In genomic region chr7:22694597-22695207, GRCh38 we compare ENCODE assay signal across 10 cellular contexts. TPM values are rescaled to one million over a fixed set of nuclear protein-coding genes. Genes with fewer than 3 reads are reported as not detected.
A peak's percentile ranks its signal among the peaks of the same experiment; 100 is the strongest.
DNase-seq lines count a peak whose midpoint lies in the region; ATAC-seq, FAIRE-seq and TF ChIP-seq lines count a peak whose summit lies in the region.
"Had no signal": no experiment of that assay in that cellular context is flagged by ENCODE, and none has a peak within 500 bp of the region (broad histone marks: within the 10 kb centered on the region; RNA-seq: fewer than 3 reads in every experiment).

No MANE protein-coding gene starts in this region.

- FAIRE-seq in small intestine (lab: Jason Lieb, UNC): no peak

- H3K9ac ChIP-seq in OCI-LY3 (ENCODE audit: low read length) (peak overlapping the region; percentile 40), trophoblast cell (ENCODE audit: low read length) (no peak overlapping the region)

- H3K4me3 ChIP-seq in OCI-LY3 (ENCODE audit: low read length): peak overlapping the region; percentile 61
- H3K4me3 ChIP-seq in trophoblast cell (ENCODE audit: low read depth, low read length): no peak overlapping the region
- no peak overlapping the region for H3K4me3 ChIP-seq in small intestine (ENCODE audit: low read depth in 1 of 2, low read length in 2 of 2)

- H3K27ac ChIP-seq in OCI-LY3 (ENCODE audit: low read length): peak overlapping the region; percentile 99
- H3K27ac ChIP-seq in trophoblast cell (ENCODE audit: low read depth, low read length): no peak overlapping the region
- H3K27ac ChIP-seq in small intestine (ENCODE audit: low read depth in 1 of 2, low read length in 1 of 2): no peak overlapping the region

- peaks cover 44% of the 10 kb centered on the region for H3K36me3 ChIP-seq in OCI-LY3 (replicated peaks; ENCODE audit: low read depth, low read length)
- H3K36me3 ChIP-seq in trophoblast cell (ENCODE audit: control insufficient read depth in 1 of 2, insufficient read depth in 2 of 2, low read length in 2 of 2): no peaks in the 10 kb centered on the region
- no peaks in the 10 kb centered on the region for H3K36me3 ChIP-seq in small intestine (ENCODE audit: control insufficient read depth in 2 of 2, insufficient read depth in 2 of 2, low read length in 2 of 2)

- H3K9me3 ChIP-seq in OCI-LY3 (ENCODE audit: insufficient read depth, low read length) (no peaks in the 10 kb centered on the region), trophoblast cell (ENCODE audit: insufficient read depth, low read depth, low read length) (no peaks in the 10 kb centered on the region), small intestine (ENCODE audit: control insufficient read depth, low read depth) (no peaks in the 10 kb centered on the region)

- H3K18ac ChIP-seq in trophoblast cell (ENCODE audit: low read length): no peak overlapping the region

- H3K4ac ChIP-seq in trophoblast cell (ENCODE audit: low read depth, low read length): no peak overlapping the region

- no peak overlapping the region for H2BK5ac ChIP-seq in trophoblast cell (ENCODE audit: low read depth, low read length, poor library complexity)

- H3K4me2 ChIP-seq in OCI-LY3 (ENCODE audit: low read length) (peak overlapping the region; percentile 94), trophoblast cell (ENCODE audit: low read length) (no peak overlapping the region)

- in situ Hi-C loops in G401 (cut with HindIII; ENCODE audit: low sequenced_read_pairs): no loop called here

- H2AFZ ChIP-seq in OCI-LY3 (ENCODE audit: low read depth, low read length) (no peak overlapping the region), trophoblast cell (ENCODE audit: insufficient read depth, low read length, poor library complexity) (no peak overlapping the region)

- no peak overlapping the region for H2AK5ac ChIP-seq in trophoblast cell (ENCODE audit: low read length)

- H3K79me2 ChIP-seq in OCI-LY3 (ENCODE audit: low read length) (peaks cover 100% of the 10 kb centered on the region), trophoblast cell (ENCODE audit: control insufficient read depth, insufficient read depth, low read length, poor library complexity) (no peaks in the 10 kb centered on the region)

- peaks cover 78% of the 10 kb centered on the region for H4K20me1 ChIP-seq in OCI-LY3 (ENCODE audit: insufficient read depth, low read length)

- H3K27me3 ChIP-seq in OCI-LY3 (ENCODE audit: low read depth, low read length) (no peaks in the 10 kb centered on the region), trophoblast cell (ENCODE audit: insufficient read depth, low read length) (no peaks in the 10 kb centered on the region), small intestine (ENCODE audit: control insufficient read depth in 2 of 2, insufficient read depth in 2 of 2, low read length in 2 of 2) (no peaks in the 10 kb centered on the region)

- DNase-seq in trophoblast cell (peak; percentile 66 to 75), small intestine (no peak), G401 (ENCODE audit: low spot score) (no peak), NCI-H774 (lab: John Stamatoyannopoulos, UW) (no peak)
- DNase-seq: naive thymus-derived CD8-positive, alpha-beta T cell; NCI-H446 treated with DMSO at 0.1 percent for 48 hours; SIG-M5 had no signal

- H2BK120ac ChIP-seq in trophoblast cell (ENCODE audit: insufficient read depth, low read length, poor library complexity): no peak overlapping the region

- no peak overlapping the region for H3K14ac ChIP-seq in trophoblast cell (ENCODE audit: low read length)

- ATAC-seq in GM18870 (IDR thresholded peaks at IDR 0.05; ENCODE audit: unreplicated experiment) (peak; percentile 51), HG02623 (IDR thresholded peaks at IDR 0.05; ENCODE audit: unreplicated experiment) (peak; percentile 38)
- ATAC-seq: naive thymus-derived CD8-positive, alpha-beta T cell had no signal

- no peak for TF ChIP-seq CTCF in OCI-LY3 (IDR thresholded peaks at IDR 0.05; ENCODE audit: low read depth, low read length)

- no peak overlapping the region for H4K91ac ChIP-seq in trophoblast cell (ENCODE audit: low read depth, low read length)

- no peak overlapping the region for H3K23ac ChIP-seq in trophoblast cell (ENCODE audit: low read length)

- no peak overlapping the region for H4K12ac ChIP-seq in trophoblast cell (ENCODE audit: low read depth, low read length)

- H3K4me1 ChIP-seq in OCI-LY3 (ENCODE audit: low read length): peaks cover 75% of the 10 kb centered on the region
- H3K4me1 ChIP-seq in trophoblast cell (ENCODE audit: control insufficient read depth in 1 of 2, insufficient read depth in 2 of 2, low read length in 2 of 2): peaks cover 2 to 5% of the 10 kb centered on the region in 2 experiments
- no peaks in the 10 kb centered on the region for H3K4me1 ChIP-seq in small intestine (ENCODE audit: control insufficient read depth in 2 of 2, insufficient read depth in 1 of 2, low read depth in 1 of 2, low read length in 1 of 2)

- no peaks in the 10 kb centered on the region for H3K79me1 ChIP-seq in trophoblast cell (ENCODE audit: low read length)

- H2BK12ac ChIP-seq in trophoblast cell (ENCODE audit: low read length): no peak overlapping the region

- no peak overlapping the region for H4K8ac ChIP-seq in trophoblast cell (ENCODE audit: low read depth, low read length)

- no CpG with 5 or more reads among the region's 5 CpGs for WGBS in trophoblast cell (ENCODE audit: extremely low coverage, insufficient coverage, insufficient read length)
- 59 to 71% (median 61%) methylated on average over 5 of the region's 5 CpGs for WGBS in small intestine, 3 donors

RNA-seq across cellular contexts. Expression of gene IL6, which starts 32.3 kb away (rescaled TPM):
- 11.5 and 15.6 TPM in 2 replicates for polyA plus RNA-seq in trophoblast cell (2013)
- 1 to 10 TPM in 2 of 3 donors, not detected in 1; 2.2 to 4.9 TPM for polyA plus RNA-seq in small intestine
- not detected in 2 replicates for total RNA-seq in G401 (2014; rRNA removed; shearing (Covaris generic))
- total RNA-seq: naive thymus-derived CD8-positive, alpha-beta T cell had no signal
- polyA plus RNA-seq: naive thymus-derived CD8-positive, alpha-beta T cell had no signal

Comparison
In these comparisons a context has a peak if more than half of its experiments do, and no peak if none do; other contexts are left out.
1. DNase-seq: peak in trophoblast cell (2 of 2); none in small intestine (single experiment), G401 (single experiment) and NCI-H774 (single experiment).